In the genomic region with DNA sequence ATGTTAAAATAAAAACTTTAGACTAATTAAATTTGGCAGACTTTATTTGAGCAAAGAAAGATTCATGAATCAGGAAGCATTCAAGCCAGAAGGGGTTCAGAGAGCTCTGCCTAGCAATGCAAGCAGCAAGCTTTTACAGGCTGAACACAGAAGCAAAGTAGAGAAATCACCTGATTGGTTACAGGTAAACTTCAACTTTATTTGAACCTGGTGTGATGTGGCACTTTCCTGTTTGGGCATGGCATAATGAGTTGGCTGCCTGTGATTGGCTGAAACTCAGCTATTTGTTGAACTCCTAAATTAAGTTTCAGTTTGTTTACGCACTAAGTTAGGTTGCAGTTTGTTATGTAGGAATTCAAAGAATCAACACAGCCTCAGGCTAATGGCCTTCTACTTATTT, we compare ENCODE assay signal across 1 cellular context.
TF ChIP-seq lines count a peak whose summit lies in the region.

No MANE protein-coding gene starts in this region.

TF ChIP-seq in GM12878, 131 proteins besides CTCF, POLR2A, EP300 and RAD21 (continued from another document):
- TF ChIP-seq, protein P1, sequence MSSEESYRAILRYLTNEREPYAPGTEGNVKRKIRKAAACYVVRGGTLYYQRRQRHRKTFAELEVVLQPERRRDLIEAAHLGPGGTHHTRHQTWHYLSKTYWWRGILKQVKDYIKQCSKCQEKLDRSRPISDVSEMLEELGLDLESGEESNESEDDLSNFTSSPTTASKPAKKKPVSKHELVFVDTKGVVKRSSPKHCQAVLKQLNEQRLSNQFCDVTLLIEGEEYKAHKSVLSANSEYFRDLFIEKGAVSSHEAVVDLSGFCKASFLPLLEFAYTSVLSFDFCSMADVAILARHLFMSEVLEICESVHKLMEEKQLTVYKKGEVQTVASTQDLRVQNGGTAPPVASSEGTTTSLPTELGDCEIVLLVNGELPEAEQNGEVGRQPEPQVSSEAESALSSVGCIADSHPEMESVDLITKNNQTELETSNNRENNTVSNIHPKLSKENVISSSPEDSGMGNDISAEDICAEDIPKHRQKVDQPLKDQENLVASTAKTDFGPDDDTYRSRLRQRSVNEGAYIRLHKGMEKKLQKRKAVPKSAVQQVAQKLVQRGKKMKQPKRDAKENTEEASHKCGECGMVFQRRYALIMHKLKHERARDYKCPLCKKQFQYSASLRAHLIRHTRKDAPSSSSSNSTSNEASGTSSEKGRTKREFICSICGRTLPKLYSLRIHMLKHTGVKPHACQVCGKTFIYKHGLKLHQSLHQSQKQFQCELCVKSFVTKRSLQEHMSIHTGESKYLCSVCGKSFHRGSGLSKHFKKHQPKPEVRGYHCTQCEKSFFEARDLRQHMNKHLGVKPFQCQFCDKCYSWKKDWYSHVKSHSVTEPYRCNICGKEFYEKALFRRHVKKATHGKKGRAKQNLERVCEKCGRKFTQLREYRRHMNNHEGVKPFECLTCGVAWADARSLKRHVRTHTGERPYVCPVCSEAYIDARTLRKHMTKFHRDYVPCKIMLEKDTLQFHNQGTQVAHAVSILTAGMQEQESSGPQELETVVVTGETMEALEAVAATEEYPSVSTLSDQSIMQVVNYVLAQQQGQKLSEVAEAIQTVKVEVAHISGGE (CRISPR knock-in tag; IDR thresholded peaks at IDR 0.05), result no peak
- TF ChIP-seq, protein P2, sequence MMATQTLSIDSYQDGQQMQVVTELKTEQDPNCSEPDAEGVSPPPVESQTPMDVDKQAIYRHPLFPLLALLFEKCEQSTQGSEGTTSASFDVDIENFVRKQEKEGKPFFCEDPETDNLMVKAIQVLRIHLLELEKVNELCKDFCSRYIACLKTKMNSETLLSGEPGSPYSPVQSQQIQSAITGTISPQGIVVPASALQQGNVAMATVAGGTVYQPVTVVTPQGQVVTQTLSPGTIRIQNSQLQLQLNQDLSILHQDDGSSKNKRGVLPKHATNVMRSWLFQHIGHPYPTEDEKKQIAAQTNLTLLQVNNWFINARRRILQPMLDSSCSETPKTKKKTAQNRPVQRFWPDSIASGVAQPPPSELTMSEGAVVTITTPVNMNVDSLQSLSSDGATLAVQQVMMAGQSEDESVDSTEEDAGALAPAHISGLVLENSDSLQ (IDR thresholded peaks at IDR 0.05), result 0 out of 2 replicates have a peak, but pooled peaks have one; percentile 5
